In the genomic region with DNA sequence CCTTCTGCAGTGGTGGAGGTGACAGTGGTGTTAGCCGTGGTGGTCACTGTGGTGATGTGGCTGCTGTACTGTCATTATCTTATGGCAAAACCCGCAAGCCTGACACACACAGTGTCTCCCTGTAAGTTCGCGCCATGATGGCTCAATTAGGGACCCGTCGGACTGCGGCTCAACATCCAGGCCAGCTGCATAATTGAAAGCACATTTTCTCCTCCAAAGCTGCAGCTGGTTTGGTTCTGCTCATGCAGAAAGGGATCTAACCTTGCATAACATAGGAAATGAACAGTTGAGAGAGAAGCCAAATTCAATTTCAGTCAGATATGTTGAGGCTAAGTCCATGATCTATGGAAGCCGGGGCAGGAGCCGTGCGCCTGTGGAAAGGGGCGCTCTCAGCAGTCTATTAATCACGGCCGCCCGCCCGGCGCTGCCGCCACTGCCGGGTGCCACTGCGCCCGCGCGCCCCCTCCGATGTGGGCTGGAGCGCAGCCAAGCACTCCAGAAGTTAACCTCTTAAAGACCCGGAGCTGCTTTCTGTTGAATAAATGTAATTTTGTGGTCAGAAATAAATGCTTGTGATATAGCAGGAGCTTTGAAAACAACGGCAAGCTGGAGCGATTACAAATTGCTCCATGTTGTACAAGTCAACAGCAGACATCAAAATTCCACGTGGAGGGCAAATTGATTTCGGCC, we compare ENCODE assay signal across 8 cellular contexts.
DNase-seq lines count a peak whose midpoint lies in the region; ATAC-seq and TF ChIP-seq lines count a peak whose summit lies in the region.

No MANE protein-coding gene starts in this region.

- DNase-seq in HEK293T (ENCODE audit: extremely low spot score) (peak; percentile 69), head of caudate nucleus (peak; percentile 26 to 85 (median 66)), retinal pigment epithelial cell (ENCODE audit: low read depth) (peak; percentile 66), PC-3 (no peak), HuH-7.5 (ENCODE audit: low spot score) (no peak)
- no peak for DNase-seq in activated CD4-positive, alpha-beta T cell treated with anti-CD3 and anti-CD28 coated beads, Interleukin-2, amount 50 U/mL, for 4 hours

- H3K27me3 ChIP-seq in OCI-LY3 (ENCODE audit: low read depth, low read length): no peaks in the 10 kb centered on the region
- H3K27me3 ChIP-seq in PC-3 (ENCODE audit: low read length): no peaks in the 10 kb centered on the region

- H2AFZ ChIP-seq in OCI-LY3 (ENCODE audit: low read depth, low read length): no peak overlapping the region
- no peak overlapping the region for H2AFZ ChIP-seq in PC-3 (ENCODE audit: low read length)

- no peak overlapping the region for H3K4me3 ChIP-seq in OCI-LY3 (ENCODE audit: low read length)
- peak overlapping the region; percentile 17 for H3K4me3 ChIP-seq in retinal pigment epithelial cell (ENCODE audit: low read length)
- H3K4me3 ChIP-seq in PC-3 (ENCODE audit: low read length): no peak overlapping the region

- TF ChIP-seq CTCF in OCI-LY3 (IDR thresholded peaks at IDR 0.05; ENCODE audit: low read depth, low read length) (no peak), retinal pigment epithelial cell (conservative IDR thresholded peaks at IDR 0.05; ENCODE audit: low read depth, low read length) (no peak), PC-3 (conservative IDR thresholded peaks at IDR 0.05; ENCODE audit: low read depth, low read length) (no peak)

- no peaks in the 10 kb centered on the region for H3F3A ChIP-seq in PC-3 (ENCODE audit: low read length, unreplicated experiment)

- CTCF ChIA-PET in HEK293T (lab: Yijun Ruan, JAX): no interaction called here
- CTCF ChIA-PET in PC-3 (lab: Charles Lee): interaction anchor here (0.7 kb wide), 1 partner anchor 199 kb away, joined by 4 read pairs; no protein-coding TSS in a partner anchor

- peaks cover 26% of the 10 kb centered on the region for H3K4me1 ChIP-seq in OCI-LY3 (ENCODE audit: low read length)
- H3K4me1 ChIP-seq in PC-3 (ENCODE audit: insufficient read depth, low read length): peaks cover 11% of the 10 kb centered on the region

- H4K20me1 ChIP-seq in OCI-LY3 (ENCODE audit: insufficient read depth, low read length): peaks cover 36% of the 10 kb centered on the region
- H4K20me1 ChIP-seq in PC-3 (ENCODE audit: low read length): no peaks in the 10 kb centered on the region

- H3K9ac ChIP-seq in OCI-LY3 (ENCODE audit: low read length) (no peak overlapping the region), PC-3 (ENCODE audit: low read length) (no peak overlapping the region)

- H3K79me2 ChIP-seq in OCI-LY3 (ENCODE audit: low read length): peaks cover 4% of the 10 kb centered on the region; the same call in 1 of the 2 replicates
- H3K79me2 ChIP-seq in PC-3 (ENCODE audit: low read length): no peaks in the 10 kb centered on the region

- H3K4me2 ChIP-seq in OCI-LY3 (ENCODE audit: low read length) (peak overlapping the region; percentile 24; the same call in 1 of the 2 replicates), PC-3 (ENCODE audit: low read length) (no peak overlapping the region)

- intact Hi-C loops in head of caudate nucleus (cut with DNase I) (no loop called here), PC-3 (cut with micrococcal nuclease) (no loop called here)

- H3K27ac ChIP-seq in OCI-LY3 (ENCODE audit: low read length): no peak overlapping the region
- H3K27ac ChIP-seq in PC-3 (ENCODE audit: low read length): no peak overlapping the region

- BruUV-seq in PC-3 (replicated peaks; lab: Mats Ljungman, UMichigan): no TSS peak

- ATAC-seq in GM21786 (IDR thresholded peaks at IDR 0.05; ENCODE audit: unreplicated experiment) (no peak), PC-3 (no peak)

- H3K9me3 ChIP-seq in OCI-LY3 (ENCODE audit: insufficient read depth, low read length) (no peaks in the 10 kb centered on the region), PC-3 (ENCODE audit: low read length) (no peaks in the 10 kb centered on the region)

- no peaks in the 10 kb centered on the region for H3K36me3 ChIP-seq in OCI-LY3 (replicated peaks; ENCODE audit: low read depth, low read length)
- no peaks in the 10 kb centered on the region for H3K36me3 ChIP-seq in PC-3 (ENCODE audit: low read depth, low read length)

- H3K9me2 ChIP-seq in PC-3 (replicated peaks; ENCODE audit: low read length): no peaks in the 10 kb centered on the region

- POLR2A ChIA-PET in HEK293T (lab: Yijun Ruan, JAX) (interaction anchor here (0.6 to 1.1 kb wide), 2 partner anchors 9 to 59 kb away, joined by 3 read pairs; no protein-coding TSS in a partner anchor), PC-3 (lab: Charles Lee; ENCODE audit: unreplicated experiment) (no interaction called here)

TF ChIP-seq in HEK293T, 16 proteins besides CTCF, POLR2A, EP300 and RAD21:
- TF ChIP-seq, protein P1, sequence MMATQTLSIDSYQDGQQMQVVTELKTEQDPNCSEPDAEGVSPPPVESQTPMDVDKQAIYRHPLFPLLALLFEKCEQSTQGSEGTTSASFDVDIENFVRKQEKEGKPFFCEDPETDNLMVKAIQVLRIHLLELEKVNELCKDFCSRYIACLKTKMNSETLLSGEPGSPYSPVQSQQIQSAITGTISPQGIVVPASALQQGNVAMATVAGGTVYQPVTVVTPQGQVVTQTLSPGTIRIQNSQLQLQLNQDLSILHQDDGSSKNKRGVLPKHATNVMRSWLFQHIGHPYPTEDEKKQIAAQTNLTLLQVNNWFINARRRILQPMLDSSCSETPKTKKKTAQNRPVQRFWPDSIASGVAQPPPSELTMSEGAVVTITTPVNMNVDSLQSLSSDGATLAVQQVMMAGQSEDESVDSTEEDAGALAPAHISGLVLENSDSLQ (IDR thresholded peaks at IDR 0.05): 0 out of 2 replicates have a peak, but pooled peaks have one; percentile 10
- no peak for TF ChIP-seq CTBP1 (IDR thresholded peaks at IDR 0.05; ENCODE audit: borderline replicate concordance)

Comparison
In these comparisons a context has a peak if more than half of its experiments do, and no peak if none do; other contexts are left out.
1. DNase-seq: peak in HEK293T (single experiment), head of caudate nucleus (42 of 42) and retinal pigment epithelial cell (single experiment); none in activated CD4-positive, alpha-beta T cell treated with anti-CD3 and anti-CD28 coated beads, Interleukin-2, amount 50 U/mL, for 4 hours (0 of 2), PC-3 (single experiment) and HuH-7.5 (single experiment).